ENCODE assay signal across 8 cellular contexts in genomic region chr20:31570735-31571617, GRCh38. TPM values are rescaled to one million over a fixed set of nuclear protein-coding genes. Genes with fewer than 3 reads are reported as not detected.
DNase-seq lines count a peak whose midpoint lies in the region; ATAC-seq and TF ChIP-seq lines count a peak whose summit lies in the region.

No MANE protein-coding gene starts in this region.

- H3K27ac ChIP-seq in psoas muscle: peak overlapping the region; percentile 91

- intact Hi-C loops in psoas muscle (cut with DNase I): loop anchor here in 1 of 2 donors (10.0 kb wide), 1 partner anchor 144 kb away; no protein-coding TSS in a partner anchor

- DNase-seq in DMS 273 (lab: John Stamatoyannopoulos, UW; ENCODE audit: unreplicated experiment) (peak; percentile 83), RPMI7951 (ENCODE audit: low read depth) (peak; percentile 99), fibroblast of gingiva (ENCODE audit: low read depth) (peak; percentile 76), psoas muscle (no peak), HT-29 (ENCODE audit: low spot score) (no peak)

- no peak for TF ChIP-seq CTCF in psoas muscle (IDR thresholded peaks at IDR 0.05)

- 65 to 85% (median 68%) methylated on average over 25 of the region's 25 CpGs for WGBS in psoas muscle, 3 donors

- peaks cover 0 to 34% of the 10 kb centered on the region in 2 donors for H3K36me3 ChIP-seq in psoas muscle (ENCODE audit: insufficient read depth in 1 of 2, low read depth in 1 of 2)

- ATAC-seq in psoas muscle: no peak
- no peak for ATAC-seq in HG02970 (IDR thresholded peaks at IDR 0.05; ENCODE audit: low FRiP score, unreplicated experiment)
- ATAC-seq in HG03442 (IDR thresholded peaks at IDR 0.05; ENCODE audit: unreplicated experiment): no peak
- ATAC-seq in GM21576 (IDR thresholded peaks at IDR 0.05; ENCODE audit: unreplicated experiment): no peak

- no peaks in the 10 kb centered on the region for H3K9me3 ChIP-seq in psoas muscle

- H3K4me3 ChIP-seq in psoas muscle: no peak overlapping the region

- peaks cover 34% of the 10 kb centered on the region for H3K4me1 ChIP-seq in psoas muscle

- no peaks in the 10 kb centered on the region for H3K27me3 ChIP-seq in psoas muscle (ENCODE audit: insufficient read depth in 3 of 3, low read length in 2 of 3)

RNA-seq across cellular contexts. Expression of gene ID1, which starts 34.1 kb away (rescaled TPM):
- 315 and 437 TPM in 2 replicates for total RNA-seq in RPMI7951 (2014; rRNA removed; shearing (Covaris generic))
- total RNA-seq in psoas muscle: 100 to 1,000 TPM in 2 of 4 donors, 10 to 100 TPM in 2; 25.1 to 129 (median 102) TPM
- 100 to 1,000 TPM in 1 of 3 donors, 10 to 100 TPM in 2; 45.1 to 574 (median 45.2) TPM for polyA plus RNA-seq in psoas muscle
- total RNA-seq in HT-29 (2014; rRNA removed; shearing (Covaris generic)): 1,531 and 1,848 TPM in 2 replicates

RNA-seq across cellular contexts. Expression of gene HM13, which starts 56.7 kb away (rescaled TPM):
- 176 and 179 TPM in 2 replicates for total RNA-seq in RPMI7951 (2014; rRNA removed; shearing (Covaris generic))
- 10 to 100 TPM; 32.4 to 62.5 (median 49.2) TPM for total RNA-seq in psoas muscle
- polyA plus RNA-seq in psoas muscle: 100 to 1,000 TPM in 1 of 3 donors, 10 to 100 TPM in 2; 44.0 to 112 (median 48.4) TPM
- total RNA-seq in HT-29 (2014; rRNA removed; shearing (Covaris generic)): 107 and 115 TPM in 2 replicates

Comparison
In these comparisons a context has a peak if more than half of its experiments do, and no peak if none do; other contexts are left out.
1. DNase-seq: peak in DMS 273 (single experiment), RPMI7951 (single experiment) and fibroblast of gingiva (single experiment); none in psoas muscle (0 of 2) and HT-29 (single experiment).